9 cellular contexts compared by ENCODE assay signal in genomic region chr22:45996241-45997076, GRCh38. TPM values are rescaled to one million over a fixed set of nuclear protein-coding genes. Genes with fewer than 3 reads are reported as not detected.
DNase-seq lines count a peak whose midpoint lies in the region; ATAC-seq and TF ChIP-seq lines count a peak whose summit lies in the region.
"Had no signal": no experiment of that assay in that cellular context is flagged by ENCODE, and none has a peak within 500 bp of the region (broad histone marks: within the 10 kb centered on the region; RNA-seq: fewer than 3 reads in every experiment).

No MANE protein-coding gene starts in this region.

- H3K4me1 ChIP-seq in lower lobe of right lung (peaks cover 61% of the 10 kb centered on the region), upper lobe of left lung (peaks cover 55 to 59% (median 57%) of the 10 kb centered on the region in 4 donors)
- H3K4me1 ChIP-seq in CD4-positive, alpha-beta memory T cell (ENCODE audit: insufficient read depth, low read length): peaks cover 5% of the 10 kb centered on the region

- H3K27ac ChIP-seq in KOPT-K1 (ENCODE audit: low read depth, low read length, poor library complexity, severe bottlenecking) (peak overlapping the region; percentile 27), brain microvascular endothelial cell (peak overlapping the region; percentile 91), lower lobe of right lung (peak overlapping the region; percentile 84), upper lobe of left lung (peak overlapping the region; percentile 87 to 89 (median 88))
- H3K27ac ChIP-seq in CD4-positive, alpha-beta memory T cell (ENCODE audit: low read depth, low read length): no peak overlapping the region
- H3K27ac ChIP-seq: SK-N-MC had no signal

- no peaks in the 10 kb centered on the region for H3K36me3 Mint-ChIP-seq in CD4-positive, alpha-beta memory T cell

- TF ChIP-seq CTCF in brain microvascular endothelial cell (IDR thresholded peaks at IDR 0.05; ENCODE audit: low read depth, low read length, missing control alignments) (no peak), lower lobe of right lung (IDR thresholded peaks at IDR 0.05) (no peak), upper lobe of left lung (IDR thresholded peaks at IDR 0.05) (peak in 3 of 6 experiments; percentile 15 to 45 (median 42)), GM10266 (IDR thresholded peaks at IDR 0.05; ENCODE audit: control insufficient read depth, insufficient read depth, low read depth, missing control alignments) (no peak)

- peaks cover 1 to 6% of the 10 kb centered on the region in 2 donors for H3K27me3 Mint-ChIP-seq in CD4-positive, alpha-beta memory T cell

- POLR2A ChIA-PET in CD4-positive, alpha-beta memory T cell (lab: Charles Lee; ENCODE audit: partially characterized antibody): no interaction called here

- H3K27ac Mint-ChIP-seq in CD4-positive, alpha-beta memory T cell: no peak overlapping the region

- ATAC-seq in lower lobe of right lung (peak; percentile 68 to 77), upper lobe of left lung (ENCODE audit: low FRiP score in 2 of 2) (peak; percentile 63 to 88), HG02623 (IDR thresholded peaks at IDR 0.05; ENCODE audit: unreplicated experiment) (no peak)

- CTCF ChIA-PET in CD4-positive, alpha-beta memory T cell (lab: Charles Lee; ENCODE audit: partially characterized antibody): interaction anchor here (0.8 to 5.1 kb wide), 12 partner anchors 11 to 419 kb away, joined by 3 to 52 read pairs (median 4); no protein-coding TSS in a partner anchor

- intact Hi-C loops in lower lobe of right lung (cut with DNase I): no loop called here
- intact Hi-C loops in CD4-positive, alpha-beta memory T cell (cut with micrococcal nuclease): no loop called here

- WGBS in upper lobe of left lung, 2 donors: 47 to 67% methylated on average over 18 to 28 of the region's 29 CpGs

- DNase-seq in brain microvascular endothelial cell (peak; percentile 65), lower lobe of right lung (peak; percentile 86), upper lobe of left lung (peak; percentile 79 to 88), GM19240 (ENCODE audit: insufficient read length, low spot score) (no peak), GM10266 (ENCODE audit: extremely low spot score) (no peak)
- DNase-seq in CD4-positive, alpha-beta memory T cell: no peak

- H3K9me3 ChIP-seq in KOPT-K1 (ENCODE audit: insufficient read depth, low read length, poor library complexity, severe bottlenecking) (no peaks in the 10 kb centered on the region), lower lobe of right lung (no peaks in the 10 kb centered on the region), upper lobe of left lung (no peaks in the 10 kb centered on the region)
- H3K9me3 ChIP-seq in CD4-positive, alpha-beta memory T cell (ENCODE audit: control insufficient read depth in 1 of 2, low read length in 2 of 2): no peaks in the 10 kb centered on the region

- no peaks in the 10 kb centered on the region for H3K27me3 ChIP-seq in brain microvascular endothelial cell (replicated peaks)
- H3K27me3 ChIP-seq in lower lobe of right lung (ENCODE audit: low read depth): no peaks in the 10 kb centered on the region
- H3K27me3 ChIP-seq in upper lobe of left lung: no peaks in the 10 kb centered on the region
- no peaks in the 10 kb centered on the region for H3K27me3 ChIP-seq in CD4-positive, alpha-beta memory T cell (ENCODE audit: insufficient read depth, low read length)

- H3K9me3 Mint-ChIP-seq in CD4-positive, alpha-beta memory T cell: no peaks in the 10 kb centered on the region

- H3K4me1 Mint-ChIP-seq in CD4-positive, alpha-beta memory T cell: peaks cover 0 to 11% (median 5%) of the 10 kb centered on the region in 4 donors

- no peak overlapping the region for H3K4me3 ChIP-seq in brain microvascular endothelial cell (ENCODE audit: low read depth, low read length)
- H3K4me3 ChIP-seq in lower lobe of right lung: peak overlapping the region; percentile 15
- H3K4me3 ChIP-seq in upper lobe of left lung: peak overlapping the region in 1 of 4 donors; percentile 2
- H3K4me3 ChIP-seq in CD4-positive, alpha-beta memory T cell (ENCODE audit: low read length in 2 of 2): no peak overlapping the region
- H3K4me3 ChIP-seq: SK-N-MC had no signal

- in situ Hi-C loops in brain microvascular endothelial cell (cut with HindIII; ENCODE audit: low pct_ligation_motif_present, low sequenced_read_pairs): no loop called here

- H3K4me3 Mint-ChIP-seq in CD4-positive, alpha-beta memory T cell: no peak overlapping the region

- H3K36me3 ChIP-seq in KOPT-K1 (ENCODE audit: insufficient read depth, low read length): no peaks in the 10 kb centered on the region
- no peaks in the 10 kb centered on the region for H3K36me3 ChIP-seq in brain microvascular endothelial cell (replicated peaks)
- H3K36me3 ChIP-seq in lower lobe of right lung: no peaks in the 10 kb centered on the region
- no peaks in the 10 kb centered on the region for H3K36me3 ChIP-seq in upper lobe of left lung
- H3K36me3 ChIP-seq in CD4-positive, alpha-beta memory T cell (ENCODE audit: insufficient read depth, low read length): no peaks in the 10 kb centered on the region

- no peak for TF ChIP-seq EP300 in upper lobe of left lung (IDR thresholded peaks at IDR 0.05)

- TF ChIP-seq POLR2A in upper lobe of left lung (IDR thresholded peaks at IDR 0.05): peak in 1 of 4 donors; percentile 54

RNA-seq across cellular contexts. Expression of gene WNT7B, which starts 19.5 kb away (rescaled TPM):
- total RNA-seq in lower lobe of right lung: 6.3 TPM
- 10 to 100 TPM in 2 of 6 donors, 1 to 10 TPM in 4; 5.2 to 15.6 (median 8.8) TPM for total RNA-seq in upper lobe of left lung
- total RNA-seq in CD4-positive, alpha-beta memory T cell: not detected
- not detected for polyA plus RNA-seq in CD4-positive, alpha-beta memory T cell

Comparison
In these comparisons a context has a peak if more than half of its experiments do, and no peak if none do; other contexts are left out.
1. DNase-seq: peak in brain microvascular endothelial cell (single experiment), lower lobe of right lung (single experiment) and upper lobe of left lung (2 of 2); none in GM19240 (single experiment), CD4-positive, alpha-beta memory T cell (0 of 5) and GM10266 (single experiment).